Comparison of ENCODE assay signal across 32 cellular contexts in the genomic region with DNA sequence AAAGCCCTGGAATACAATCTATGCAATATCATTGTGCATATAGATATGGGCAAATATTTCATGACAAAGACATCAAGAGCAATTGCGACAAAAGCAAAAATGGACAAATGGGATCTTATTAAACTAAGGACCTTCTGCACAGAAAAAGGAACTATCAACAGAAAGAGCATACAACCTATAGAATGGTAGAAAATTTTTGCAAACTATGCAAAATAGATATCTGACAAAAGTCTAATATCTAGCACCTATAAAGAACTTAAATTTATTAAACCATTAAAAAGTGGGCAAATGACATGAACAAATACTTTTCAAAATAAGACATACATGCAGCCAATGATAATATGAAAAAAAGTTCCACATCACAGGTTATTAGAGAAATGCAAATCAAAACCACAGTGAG.
"Had no signal": no experiment of that assay in that cellular context is flagged by ENCODE, and none has a peak within 500 bp of the region (broad histone marks: within the 10 kb centered on the region; RNA-seq: fewer than 3 reads in every experiment).

No MANE protein-coding gene starts in this region.

- H3K9me3 ChIP-seq: adrenal gland had no signal

- H3K27me3 ChIP-seq: adrenal gland, cardiac muscle cell had no signal

- H3K27ac ChIP-seq: adrenal gland, cardiac muscle cell, VCaP had no signal

- DNase-seq: activated B cell treated with CpG ODN at 0.5 μM for 24 hours; activated CD4-positive, alpha-beta memory T cell treated with anti-CD3 and anti-CD28 coated beads for 36 hours; activated CD4-positive, alpha-beta T cell treated with anti-CD3 and anti-CD28 coated beads for 4 hours; activated CD4-positive, alpha-beta T cell treated with anti-CD3 and anti-CD28 coated beads, Interleukin-2, amount 10 ng/mL, durations not matched to agents 24 days and 14 days; activated CD4-positive, alpha-beta T cell treated with anti-CD3 and anti-CD28 coated beads, Interleukin-2, amount 50 U/mL, for 1 hour; activated CD4-positive, alpha-beta T cell treated with anti-CD3 and anti-CD28 coated beads, Interleukin-2, amount 50 U/mL, for 4 hours; activated CD4-positive, CD25-positive, alpha-beta regulatory T cell treated with anti-CD3 and anti-CD28 coated beads, Interleukin-2, amount 50 U/mL, for 72 hours; activated CD8-positive, alpha-beta memory T cell treated with anti-CD3 and anti-CD28 coated beads, Interleukin-2, amount 50 U/mL, for 4 hours; activated CD8-positive, alpha-beta T cell treated with anti-CD3 and anti-CD28 coated beads for 36 hours; activated effector memory CD4-positive, alpha-beta T cell treated with anti-CD3 and anti-CD28 coated beads, Interleukin-2, amount 50 U/mL, for 16 hours; activated gamma-delta T cell treated with Interleukin-2 at 50 U/mL for 16 hours; activated naive CD4-positive, alpha-beta T cell; activated naive CD4-positive, alpha-beta T cell treated with anti-CD3 and anti-CD28 coated beads for 36 hours; activated naive CD4-positive, alpha-beta T cell treated with anti-CD3 and anti-CD28 coated beads, Interleukin-2, amount 50 U/mL, for 16 hours; activated naive CD8-positive, alpha-beta T cell treated with anti-CD3 and anti-CD28 coated beads for 36 hours; activated T-cell treated with anti-CD3 and anti-CD28 coated beads for 4 hours; activated T-cell treated with anti-CD3 and anti-CD28 coated beads, Interleukin-2, amount 50 U/mL, for 1 hour; activated T-cell treated with anti-CD3 and anti-CD28 coated beads, Interleukin-2, amount 50 U/mL, for 4 hours; activated T-cell treated with anti-CD3 and anti-CD28 coated beads, Interleukin-2, amount 50 U/mL, for 72 hours; adrenal gland; amniotic stem cell; aorta; caudate nucleus; cerebellar nuclear complex; T-helper 2 cell; T-helper 9 cell had no signal

- FAIRE-seq: bronchial epithelial cell, TTC549 had no signal

- H3K36me3 ChIP-seq: adrenal gland, cardiac muscle cell had no signal

- H3K4me1 ChIP-seq: adrenal gland had no signal

- ATAC-seq: activated CD8-positive, alpha-beta T cell treated with anti-CD3 and anti-CD28 coated beads for 36 hours; activated naive CD4-positive, alpha-beta T cell treated with anti-CD3 and anti-CD28 coated beads, Interleukin-2, amount 50 U/mL, for 72 hours; activated T-cell treated with anti-CD3 and anti-CD28 coated beads, Interleukin-2, amount 50 U/mL, for 4 hours; activated T-cell treated with anti-CD3 and anti-CD28 coated beads, Interleukin-2, amount 50 U/mL, for 72 hours; activated T-helper 17 cell treated with anti-CD3 and anti-CD28 coated beads, Interleukin-2, amount 50 U/mL, for 72 hours had no signal

- H3K4me3 ChIP-seq: adrenal gland, cardiac muscle cell had no signal
